Comparison of ENCODE assay signal across 8 cellular contexts in genomic region chr6:42954405-42954804, GRCh38. TPM values are rescaled to one million over a fixed set of nuclear protein-coding genes. Genes with fewer than 3 reads are reported as not detected.
"Had no signal": no experiment of that assay in that cellular context is flagged by ENCODE, and none has a peak within 500 bp of the region (broad histone marks: within the 10 kb centered on the region; RNA-seq: fewer than 3 reads in every experiment).

No MANE protein-coding gene starts in this region.

RNA-seq across cellular contexts. Expression of gene GNMT, which starts 6.1 kb away (rescaled TPM):
- total RNA-seq: occipital lobe, smooth muscle cell had no signal

RNA-seq across cellular contexts. Expression of gene PTCRA, which starts 38.6 kb away (rescaled TPM):
- total RNA-seq: occipital lobe, osteoblast, progenitor cell of endocrine pancreas, pulmonary artery endothelial cell, smooth muscle cell, suprapubic skin, transverse colon, urinary bladder had no signal
